25 cellular contexts compared by ENCODE assay signal in the genomic region with DNA sequence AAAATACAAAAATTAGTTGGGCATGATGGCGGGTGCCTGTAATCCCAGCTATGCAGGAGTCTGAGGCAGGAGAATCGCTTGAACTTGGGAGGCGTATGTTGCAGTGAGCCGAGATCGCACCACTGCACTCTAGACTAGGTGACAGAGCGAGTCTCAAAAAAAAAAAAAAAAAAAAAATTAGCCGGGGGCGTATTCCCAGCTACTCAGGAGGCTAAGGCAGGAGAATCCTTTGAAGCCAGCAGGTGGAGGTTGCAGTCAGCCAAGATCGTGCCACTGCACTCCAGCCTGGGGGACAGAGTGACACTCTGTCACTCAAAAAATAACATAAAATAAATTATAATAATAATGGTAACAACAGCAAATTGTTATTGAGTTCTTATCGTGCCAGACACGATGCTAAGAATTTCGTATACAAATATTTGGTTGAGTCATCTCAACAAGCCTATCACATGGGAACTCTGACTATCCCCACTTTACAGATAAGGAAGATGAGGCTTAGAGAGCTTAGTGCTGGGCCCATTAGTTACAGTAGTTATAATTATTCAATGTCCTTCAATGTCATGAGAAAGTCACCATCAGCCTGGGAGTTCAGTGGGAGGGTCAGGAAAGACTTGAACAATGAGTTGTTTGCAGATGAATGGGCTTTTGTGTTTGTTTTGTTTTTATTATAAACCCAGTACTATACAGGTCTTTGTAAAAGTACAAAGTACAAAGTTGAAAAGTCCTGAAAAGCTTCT. TPM values are rescaled to one million over a fixed set of nuclear protein-coding genes. Genes with fewer than 3 reads are reported as not detected.
A peak's percentile ranks its signal among the peaks of the same experiment; 100 is the strongest.
DNase-seq lines count a peak whose midpoint lies in the region; ATAC-seq and TF ChIP-seq lines count a peak whose summit lies in the region.
"Had no signal": no experiment of that assay in that cellular context is flagged by ENCODE, and none has a peak within 500 bp of the region (broad histone marks: within the 10 kb centered on the region; RNA-seq: fewer than 3 reads in every experiment).

No MANE protein-coding gene starts in this region.

- no peak overlapping the region for H2BK120ac ChIP-seq in trophoblast cell (ENCODE audit: insufficient read depth, low read length, poor library complexity)

- H3K27ac ChIP-seq in body of pancreas, result peak overlapping the region in 1 of 4 donors; percentile 7
- no peak overlapping the region for H3K27ac ChIP-seq in trophoblast cell (ENCODE audit: low read depth, low read length)
- H3K27ac ChIP-seq: coronary artery, thyroid gland had no signal

- no peaks in the 10 kb centered on the region for H3K79me1 ChIP-seq in trophoblast cell (ENCODE audit: low read length)

- H3K79me2 ChIP-seq in trophoblast cell (ENCODE audit: control insufficient read depth, insufficient read depth, low read length, poor library complexity), result no peaks in the 10 kb centered on the region

- no peak overlapping the region for H3K4me2 ChIP-seq in trophoblast cell (ENCODE audit: low read length)

- no peak overlapping the region for H3K4ac ChIP-seq in trophoblast cell (ENCODE audit: low read depth, low read length)

- H3K27me3 ChIP-seq in body of pancreas (no peaks in the 10 kb centered on the region), trophoblast cell (ENCODE audit: insufficient read depth, low read length) (no peaks in the 10 kb centered on the region)
- H3K27me3 ChIP-seq: pancreas, thyroid gland had no signal

- ATAC-seq in body of pancreas (peak; percentile 41), HG03139 (IDR thresholded peaks at IDR 0.05; ENCODE audit: unreplicated experiment) (no peak)
- ATAC-seq: activated naive CD8-positive, alpha-beta T cell treated with anti-CD3 and anti-CD28 coated beads, Interleukin-2, amount 50 U/mL, for 24 hours; natural killer cell; sciatic nerve; stimulated activated memory B cell treated with anti-CD40 and anti-IgM and Interleukin-4, amounts not matched to agents 10 μg/mL and 1 μg/mL and 100 μg/mL, for 72 hours had no signal

- H4K8ac ChIP-seq in trophoblast cell (ENCODE audit: low read depth, low read length), result no peak overlapping the region

- no peak overlapping the region for H3K23ac ChIP-seq in trophoblast cell (ENCODE audit: low read length)

- DNase-seq in LoVo (ENCODE audit: low spot score) (peak; percentile 58), body of pancreas (no peak), trophoblast cell (peak; percentile 49 to 77), activated T-cell treated with anti-CD3 and anti-CD28 coated beads for 4 hours (no peak), NCI-H774 (lab: John Stamatoyannopoulos, UW) (no peak)
- DNase-seq: activated CD4-positive, alpha-beta T cell treated with anti-CD3 and anti-CD28 coated beads, Interleukin-2, amount 10 ng/mL, durations not matched to agents 7 days and 5 days; activated effector memory CD4-positive, alpha-beta T cell treated with Interleukin-2 at 50 U/mL for 16 hours; activated naive CD8-positive, alpha-beta T cell treated with anti-CD3 and anti-CD28 coated beads, Interleukin-2, amount 50 U/mL, for 24 hours; DMS79 treated with DMSO at 0.1 percent for 48 hours; foreskin fibroblast; HCEC 1CT; hypothalamus; islet precursor cell; mammary epithelial cell; natural killer cell; NCI-H187 treated with DMSO at 0.1 percent for 48 hours; NCI-H446; NK-92 treated with Interleukin-12 subunit alpha and Interleukin-12 subunit beta, amount 100 ng/mL, for 24 hours; pancreas; thyroid gland had no signal

- H3K9ac ChIP-seq in trophoblast cell (ENCODE audit: low read length), result no peak overlapping the region

- peaks cover 13% of the 10 kb centered on the region for H3K4me1 ChIP-seq in body of pancreas
- no peaks in the 10 kb centered on the region for H3K4me1 ChIP-seq in trophoblast cell (ENCODE audit: control insufficient read depth in 1 of 2, insufficient read depth in 2 of 2, low read length in 2 of 2)

- H3K9me3 ChIP-seq in body of pancreas, result no peaks in the 10 kb centered on the region
- H3K9me3 ChIP-seq in trophoblast cell (ENCODE audit: insufficient read depth, low read depth, low read length), result no peaks in the 10 kb centered on the region
- H3K9me3 ChIP-seq: pancreas, thyroid gland had no signal

- no peak overlapping the region for H3K14ac ChIP-seq in trophoblast cell (ENCODE audit: low read length)

- H3K4me3 ChIP-seq in body of pancreas (no peak overlapping the region), trophoblast cell (ENCODE audit: low read depth, low read length) (no peak overlapping the region)
- H3K4me3 ChIP-seq: coronary artery, pancreas, thyroid gland had no signal

- H2BK12ac ChIP-seq in trophoblast cell (ENCODE audit: low read length), result no peak overlapping the region

- no peak for TF ChIP-seq POLR2A in body of pancreas (IDR thresholded peaks at IDR 0.05)

- intact Hi-C loops in body of pancreas (cut with DNase I), result no loop called here

- TF ChIP-seq CTCF in body of pancreas (IDR thresholded peaks at IDR 0.05), result no peak

- H4K91ac ChIP-seq in trophoblast cell (ENCODE audit: low read depth, low read length), result no peak overlapping the region

- H2AK5ac ChIP-seq in trophoblast cell (ENCODE audit: low read length), result no peak overlapping the region

- H3K18ac ChIP-seq in trophoblast cell (ENCODE audit: low read length), result no peak overlapping the region

- 69 to 72% methylated on average over 12 of the region's 12 CpGs for WGBS in body of pancreas, 2 donors
- WGBS in trophoblast cell (ENCODE audit: extremely low coverage, insufficient coverage, insufficient read length), result no CpG with 5 or more reads among the region's 12 CpGs

- no peak overlapping the region for H2BK5ac ChIP-seq in trophoblast cell (ENCODE audit: low read depth, low read length, poor library complexity)

- H4K12ac ChIP-seq in trophoblast cell (ENCODE audit: low read depth, low read length), result no peak overlapping the region

- H2AFZ ChIP-seq in trophoblast cell (ENCODE audit: insufficient read depth, low read length, poor library complexity), result no peak overlapping the region

- no peaks in the 10 kb centered on the region for H3K36me3 ChIP-seq in body of pancreas (replicated peaks in 1 of 2; ENCODE audit: insufficient read depth in 1 of 2, low read depth in 2 of 2)
- no peaks in the 10 kb centered on the region for H3K36me3 ChIP-seq in trophoblast cell (ENCODE audit: control insufficient read depth in 1 of 2, insufficient read depth in 2 of 2, low read length in 2 of 2)
- H3K36me3 ChIP-seq: pancreas, thyroid gland had no signal

RNA-seq across cellular contexts. Expression of a gene that starts 19.4 kb away (rescaled TPM):
- total RNA-seq in body of pancreas, result not detected
- polyA plus RNA-seq in trophoblast cell (2013), result not detected in 2 replicates
- total RNA-seq: activated CD4-positive, alpha-beta T cell treated with anti-CD3 and anti-CD28 coated beads, Interleukin-2, amount 10 ng/mL, durations not matched to agents 7 days and 5 days; natural killer cell; pancreas; RPMI7951; sciatic nerve; thyroid gland had no signal
- polyA plus RNA-seq: pancreas had no signal

RNA-seq across cellular contexts. Expression of a gene that starts 21.7 kb away (rescaled TPM):
- total RNA-seq in body of pancreas, result 1 to 10 TPM; 1.6 to 3.4 TPM
- 0.18 and 0.23 TPM in 2 replicates for polyA plus RNA-seq in trophoblast cell (2013)
- total RNA-seq: natural killer cell had no signal

RNA-seq across cellular contexts. Expression of a gene that starts 27.3 kb away (rescaled TPM):
- not detected for total RNA-seq in body of pancreas
- 0.01 TPM in 1 of 2 replicates, not detected in the other for polyA plus RNA-seq in trophoblast cell (2013)
- total RNA-seq: activated CD4-positive, alpha-beta T cell treated with anti-CD3 and anti-CD28 coated beads, Interleukin-2, amount 10 ng/mL, durations not matched to agents 7 days and 5 days; natural killer cell; RPMI7951; sciatic nerve had no signal

RNA-seq across cellular contexts. Expression of a gene that starts 45.9 kb away (rescaled TPM):
- total RNA-seq in body of pancreas, result not detected
- polyA plus RNA-seq in trophoblast cell (2013), result not detected in 2 replicates
- total RNA-seq: activated CD4-positive, alpha-beta T cell treated with anti-CD3 and anti-CD28 coated beads, Interleukin-2, amount 10 ng/mL, durations not matched to agents 7 days and 5 days; mammary epithelial cell; natural killer cell; pancreas; RPMI7951; sciatic nerve; thyroid gland had no signal
- polyA plus RNA-seq: mammary epithelial cell, pancreas had no signal

Comparison
In these comparisons a context has a peak if more than half of its experiments do, and no peak if none do; other contexts are left out.
1. DNase-seq: peak in LoVo (single experiment) and trophoblast cell (2 of 2); none in body of pancreas (0 of 4), activated T-cell treated with anti-CD3 and anti-CD28 coated beads for 4 hours (single experiment) and NCI-H774 (single experiment).